Comparison of ENCODE assay signal across 18 cellular contexts in the genomic region with DNA sequence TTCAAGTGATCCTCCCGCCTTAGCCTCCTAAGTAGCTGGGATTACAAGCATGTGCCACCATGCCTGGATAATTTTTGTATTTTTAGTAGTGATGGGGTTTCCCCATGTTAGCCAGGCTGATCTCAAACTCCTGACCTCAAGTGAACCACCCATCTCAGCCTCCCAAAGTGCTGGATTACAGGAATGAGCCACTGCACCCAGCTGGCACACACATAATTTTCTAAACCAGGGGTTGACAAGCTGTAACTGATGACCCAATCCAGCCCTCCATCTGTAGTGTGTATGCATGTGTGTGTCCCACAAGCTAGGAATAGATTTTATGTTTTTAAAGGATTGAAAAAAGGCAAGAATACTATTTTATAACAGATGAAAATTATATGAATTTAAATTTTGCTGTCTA.
"Had no signal": no experiment of that assay in that cellular context is flagged by ENCODE, and none has a peak within 500 bp of the region (broad histone marks: within the 10 kb centered on the region; RNA-seq: fewer than 3 reads in every experiment).

No MANE protein-coding gene starts in this region.

- FAIRE-seq: HepG2, RCC 7860 had no signal

- H3K36me3 ChIP-seq: MG63, SJSA1 had no signal

- H3K4me3 ChIP-seq: MG63, SJSA1, SK-N-MC had no signal

- H3K9me3 ChIP-seq: MG63, SJSA1 had no signal

- ATAC-seq: HepG2 had no signal

- DNase-seq: IMR-90, Karpas-422, KG1, MG63, NCI-H1092 treated with DMSO at 0.1 percent for 48 hours, NCI-H1436, NCI-H187, NCI-H2029, NCI-H2081 treated with DMSO at 0.1 percent for 48 hours, NCI-H2227 treated with DMSO at 0.1 percent for 48 hours, NCI-H526, Right ventricle myocardium superior, RPMI8226, SIG-M5 had no signal

- H3K4me1 ChIP-seq: SJSA1 had no signal

- H3K27me3 ChIP-seq: MG63, SJSA1 had no signal

- H3K27ac ChIP-seq: SJSA1, SK-N-MC had no signal
